In the genomic region with DNA sequence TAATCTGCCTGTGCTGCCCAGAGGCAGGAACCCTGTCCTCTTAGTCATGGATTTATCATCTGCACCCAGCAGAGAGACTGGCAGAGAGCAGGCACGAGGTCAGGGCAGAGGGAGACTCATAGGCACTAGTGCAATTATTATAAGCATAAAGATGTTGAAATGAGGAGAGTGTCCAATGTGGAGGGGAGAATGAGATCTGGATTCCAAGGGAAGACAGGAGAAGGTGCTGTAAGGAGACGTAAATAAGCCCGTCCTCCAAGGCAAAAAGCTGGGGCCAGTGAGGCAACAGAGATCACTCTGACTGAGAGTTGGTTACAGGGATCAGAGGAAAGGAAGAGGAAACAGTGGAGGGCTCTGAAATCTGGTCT, we compare ENCODE assay signal across 14 cellular contexts.
A peak's percentile ranks its signal among the peaks of the same experiment; 100 is the strongest.
DNase-seq lines count a peak whose midpoint lies in the region; ATAC-seq and TF ChIP-seq lines count a peak whose summit lies in the region.
"Had no signal": no experiment of that assay in that cellular context is flagged by ENCODE, and none has a peak within 500 bp of the region (broad histone marks: within the 10 kb centered on the region; RNA-seq: fewer than 3 reads in every experiment).

No MANE protein-coding gene starts in this region.

- no peaks in the 10 kb centered on the region for H3K36me3 ChIP-seq in osteoblast (ENCODE audit: insufficient read depth, low read length)

- H3K4me1 ChIP-seq in osteoblast (ENCODE audit: insufficient read depth, low read length) = peaks cover 21% of the 10 kb centered on the region
- H3K4me1 ChIP-seq: psoas muscle had no signal

- no peaks in the 10 kb centered on the region for H4K20me1 ChIP-seq in osteoblast (ENCODE audit: insufficient read depth, low read length)

- no peaks in the 10 kb centered on the region for H3K9me3 ChIP-seq in osteoblast (ENCODE audit: low read depth, low read length)
- H3K9me3 ChIP-seq: psoas muscle had no signal

- ATAC-seq in HG02623 (IDR thresholded peaks at IDR 0.05; ENCODE audit: unreplicated experiment) (no peak), HG02642 (IDR thresholded peaks at IDR 0.05; ENCODE audit: poor library complexity, unreplicated experiment) (no peak)
- ATAC-seq: activated CD4-positive, CD25-positive, alpha-beta regulatory T cell treated with anti-CD3 and anti-CD28 coated beads, Interleukin-2, amount 50 U/mL, for 24 hours had no signal

- H3K4me2 ChIP-seq in osteoblast (ENCODE audit: insufficient read depth, low read length) = peak overlapping the region; percentile 33

- H3K79me2 ChIP-seq in osteoblast (ENCODE audit: insufficient read depth, low read length) = peaks cover 12% of the 10 kb centered on the region

- H3K4me3 ChIP-seq in epithelial cell of proximal tubule (ENCODE audit: low read depth, low read length) (no peak overlapping the region), osteoblast (ENCODE audit: insufficient read depth, low read length) (no peak overlapping the region)
- H3K4me3 ChIP-seq: psoas muscle had no signal

- TF ChIP-seq CTCF in epithelial cell of proximal tubule (conservative IDR thresholded peaks at IDR 0.05; ENCODE audit: low read depth, low read length) = no peak
- no peak for TF ChIP-seq CTCF in osteoblast (IDR thresholded peaks at IDR 0.05; ENCODE audit: extremely low read depth, low read depth, low read length)

- peak overlapping the region; percentile 2 for H2AFZ ChIP-seq in osteoblast (ENCODE audit: low read length)

- peak; percentile 33 for DNase-seq in GM03348 (ENCODE audit: low spot score)
- peak; percentile 86 for DNase-seq in RPMI7951 (ENCODE audit: low read depth)
- DNase-seq in epithelial cell of proximal tubule (ENCODE audit: low read depth) = peak; percentile 73
- peak; percentile 52 for DNase-seq in osteoblast (ENCODE audit: insufficient read length, low spot score, missing footprints)
- DNase-seq in substantia nigra (lab: John Stamatoyannopoulos, UW) = no peak
- DNase-seq in medulla oblongata (ENCODE audit: extremely low spot score) = no peak
- DNase-seq: activated effector memory CD4-positive, alpha-beta T cell treated with Interleukin-2 at 50 U/mL for 16 hours; CD4-positive, alpha-beta memory T cell; effector CD4-positive, alpha-beta T cell; NCI-H1048; psoas muscle had no signal

- H3K27ac ChIP-seq in osteoblast (ENCODE audit: low read depth, low read length) (peak overlapping the region; percentile 92), substantia nigra (ENCODE audit: low read depth, low read length, poor library complexity, severe bottlenecking) (no peak overlapping the region)
- H3K27ac ChIP-seq: psoas muscle had no signal

- H3K27me3 ChIP-seq in osteoblast (ENCODE audit: insufficient read depth, low read length) = no peaks in the 10 kb centered on the region

Comparison
In these comparisons a context has a peak if more than half of its experiments do, and no peak if none do; other contexts are left out.
1. DNase-seq: peak in GM03348 (single experiment), RPMI7951 (single experiment), epithelial cell of proximal tubule (single experiment) and osteoblast (single experiment); none in substantia nigra (0 of 49) and medulla oblongata (single experiment).